In the genomic region with DNA sequence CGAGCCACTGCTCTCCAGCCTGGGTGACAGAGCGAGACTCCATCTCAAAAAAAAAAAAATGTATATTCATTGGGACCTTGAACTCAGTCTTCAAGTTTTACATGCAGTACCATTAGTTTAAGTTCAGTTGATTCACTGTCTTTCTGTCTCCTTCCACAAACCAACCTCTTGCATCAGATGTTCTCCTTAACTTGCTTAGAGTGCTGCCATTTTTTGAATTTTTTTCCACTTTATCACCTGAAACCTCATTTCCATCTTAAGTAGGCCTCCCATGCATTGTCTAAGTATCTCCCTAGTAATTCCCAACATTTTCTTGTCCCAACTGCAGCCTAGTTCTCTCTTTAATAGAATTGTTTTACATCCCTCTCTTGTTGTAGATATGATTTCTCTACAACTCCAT, we compare ENCODE assay signal across 7 cellular contexts. TPM values are rescaled to one million over a fixed set of nuclear protein-coding genes. Genes with fewer than 3 reads are reported as not detected.
"Had no signal": no experiment of that assay in that cellular context is flagged by ENCODE, and none has a peak within 500 bp of the region (broad histone marks: within the 10 kb centered on the region; RNA-seq: fewer than 3 reads in every experiment).

No MANE protein-coding gene starts in this region.

RNA-seq across cellular contexts. Expression of a gene that starts 8.6 kb away (rescaled TPM):
- total RNA-seq: GM23248, GM23338, H1, H4, H7, H9, HFFc6 had no signal
- polyA plus RNA-seq: GM23248, GM23338, H1 had no signal

RNA-seq across cellular contexts. Expression of a gene that starts 58.7 kb away (rescaled TPM):
- total RNA-seq: GM23248, H4 had no signal
